ENCODE assay signal across 13 cellular contexts in the genomic region with DNA sequence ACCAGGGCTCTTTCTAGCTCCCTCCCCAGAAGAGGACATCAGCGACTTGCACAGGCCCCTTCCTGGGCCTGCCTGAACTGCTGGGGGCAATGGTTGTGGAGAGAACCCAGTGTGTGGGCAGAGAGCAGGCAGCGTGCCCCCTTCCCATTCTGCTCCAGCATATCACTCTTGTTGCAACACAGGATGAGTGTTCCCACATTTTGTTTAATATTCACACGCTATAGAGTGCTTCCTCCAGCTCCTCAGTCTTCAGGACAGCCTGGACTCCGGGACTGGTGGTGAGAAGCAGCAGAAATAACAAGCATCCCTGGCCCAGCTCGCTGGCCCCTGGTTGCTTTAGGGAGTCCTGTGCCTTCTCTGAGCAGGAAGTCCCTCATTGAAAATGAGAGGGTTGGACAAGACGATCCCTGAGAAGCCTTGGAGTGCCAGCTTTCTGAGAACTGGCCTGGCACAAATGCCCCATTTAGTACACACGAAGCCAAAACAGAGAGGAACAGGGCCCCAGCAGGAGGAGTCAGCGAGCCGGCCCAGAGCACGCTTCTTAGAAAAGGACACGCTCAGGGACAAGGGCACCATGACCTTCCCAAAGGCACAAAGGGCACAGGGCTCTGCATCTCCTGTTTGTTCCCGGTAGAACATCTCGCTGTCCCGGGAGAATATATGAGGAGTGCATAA.
A peak's percentile ranks its signal among the peaks of the same experiment; 100 is the strongest.
DNase-seq lines count a peak whose midpoint lies in the region; ATAC-seq and TF ChIP-seq lines count a peak whose summit lies in the region.
"Had no signal": no experiment of that assay in that cellular context is flagged by ENCODE, and none has a peak within 500 bp of the region (broad histone marks: within the 10 kb centered on the region; RNA-seq: fewer than 3 reads in every experiment).

No MANE protein-coding gene starts in this region.

- peaks cover 31% of the 10 kb centered on the region for H3K4me1 ChIP-seq in DND-41 (ENCODE audit: insufficient read depth, low read length)

- no peaks in the 10 kb centered on the region for H3K79me2 ChIP-seq in DND-41 (ENCODE audit: insufficient read depth, low read length)

- DNase-seq in DND-41 (no peak), amygdala (lab: John Stamatoyannopoulos, UW) (peak in 42 of 56 donors; percentile 5 to 70 (median 26)), hippocampal formation (lab: John Stamatoyannopoulos, UW) (peak; percentile 4 to 39), HT-29 (ENCODE audit: low spot score) (no peak), iPS-NIHi7 (ENCODE audit: extremely low spot score) (no peak), endothelial cell (ENCODE audit: low spot score) (no peak)
- DNase-seq: activated T-cell treated with anti-CD3 and anti-CD28 coated beads, Interleukin-2, amount 50 U/mL, for 48 hours; glutamatergic neuron; NCI-H1694 treated with DMSO at 0.1 percent for 48 hours; SHP77 had no signal

- no peaks in the 10 kb centered on the region for H4K20me1 ChIP-seq in DND-41 (ENCODE audit: insufficient read depth, low read length)
- H4K20me1 ChIP-seq: BLaER1 had no signal

- H3K27ac ChIP-seq in DND-41 (ENCODE audit: low read length) (peak overlapping the region; percentile 3; the same call in 1 of the 2 replicates), skin epidermis (peak overlapping the region in 12 of 21 experiments; percentile 1 to 75 (median 58))
- H3K27ac ChIP-seq: BLaER1 had no signal

- H3K27ac Mint-ChIP-seq in endothelial cell (ENCODE audit: unreplicated experiment) = no peak overlapping the region

- no peaks in the 10 kb centered on the region for H3K27me3 ChIP-seq in DND-41 (ENCODE audit: insufficient read depth, low read length, poor library complexity)
- H3K27me3 ChIP-seq: BLaER1 had no signal

- H3K4me3 ChIP-seq in DND-41 (ENCODE audit: low read depth in 1 of 2, low read length in 2 of 2) = no peak overlapping the region
- H3K4me3 ChIP-seq in skin epidermis = no peak overlapping the region
- H3K4me3 ChIP-seq: BLaER1 had no signal

- no peaks in the 10 kb centered on the region for H3K36me3 Mint-ChIP-seq in endothelial cell (ENCODE audit: low read depth, unreplicated experiment)

- no peak overlapping the region for H3K4me2 ChIP-seq in DND-41 (ENCODE audit: insufficient read depth, low read length)
- H3K4me2 ChIP-seq: BLaER1 had no signal

- peaks cover 16% of the 10 kb centered on the region for H3K4me1 Mint-ChIP-seq in endothelial cell (ENCODE audit: unreplicated experiment)

- no peaks in the 10 kb centered on the region for H3K36me3 ChIP-seq in DND-41 (ENCODE audit: insufficient read depth, low read length)
- H3K36me3 ChIP-seq: BLaER1 had no signal

- 0 out of 2 replicates have a peak overlapping the region, but pooled peaks have one; percentile 7 for H2AFZ ChIP-seq in DND-41 (ENCODE audit: low read depth, low read length)

- TF ChIP-seq CTCF in DND-41 (IDR thresholded peaks at IDR 0.05; ENCODE audit: borderline replicate concordance, extremely low read depth, low read length, poor library complexity, severe bottlenecking) (no peak), endothelial cell (IDR thresholded peaks at IDR 0.05; ENCODE audit: unreplicated experiment) (no peak)

- no peaks in the 10 kb centered on the region for H3K9me3 ChIP-seq in DND-41 (ENCODE audit: insufficient read depth, low read length, severe bottlenecking)

- no peak overlapping the region for H3K4me3 Mint-ChIP-seq in endothelial cell (ENCODE audit: unreplicated experiment)

- ATAC-seq in DND-41 (ENCODE audit: insufficient read depth, low read depth) (no peak), GM18861 (IDR thresholded peaks at IDR 0.05; ENCODE audit: unreplicated experiment) (no peak)

- no peaks in the 10 kb centered on the region for H3K9me3 Mint-ChIP-seq in endothelial cell (ENCODE audit: unreplicated experiment)

- peaks cover 7% of the 10 kb centered on the region for H3K27me3 Mint-ChIP-seq in endothelial cell (ENCODE audit: unreplicated experiment)

- no peak overlapping the region for H3K9ac ChIP-seq in DND-41 (ENCODE audit: low read depth, low read length)
- H3K9ac ChIP-seq: BLaER1 had no signal

Comparison
In these comparisons a context has a peak if more than half of its experiments do, and no peak if none do; other contexts are left out.
1. DNase-seq: peak in amygdala (42 of 56) and hippocampal formation (2 of 2); none in DND-41 (single experiment), HT-29 (single experiment), iPS-NIHi7 (single experiment) and endothelial cell (single experiment).